Comparison of ENCODE assay signal across 8 cellular contexts in genomic region chr11:47848636-47849155, GRCh38. TPM values are rescaled to one million over a fixed set of nuclear protein-coding genes. Genes with fewer than 3 reads are reported as not detected.
DNase-seq lines count a peak whose midpoint lies in the region; ATAC-seq and TF ChIP-seq lines count a peak whose summit lies in the region.

No MANE protein-coding gene starts in this region.

- H3F3A ChIP-seq in GM23248 (ENCODE audit: insufficient read depth): no peaks in the 10 kb centered on the region

- peak overlapping the region; percentile 52 for H3K27ac ChIP-seq in GM23248
- peak overlapping the region; percentile 72 for H3K27ac ChIP-seq in iPS-18a (ENCODE audit: low read length)

- H3K9ac ChIP-seq in GM23248 (peak overlapping the region; percentile 85), iPS-18a (ENCODE audit: low read length) (peak overlapping the region; percentile 100)

- no peaks in the 10 kb centered on the region for H3K36me3 ChIP-seq in GM23248 (ENCODE audit: low read depth)
- H3K36me3 ChIP-seq in iPS-18a (ENCODE audit: control insufficient read depth, low read depth, low read length): peaks cover 26% of the 10 kb centered on the region

- H2AFZ ChIP-seq in GM23248: peak overlapping the region; percentile 98

- H3K4me2 ChIP-seq in GM23248 (ENCODE audit: unreplicated experiment): peak overlapping the region; percentile 78

- peaks cover 21% of the 10 kb centered on the region for H3K4me1 Mint-ChIP-seq in CD14-positive monocyte
- peaks cover 44% of the 10 kb centered on the region for H3K4me1 Mint-ChIP-seq in stimulated activated naive CD8-positive, alpha-beta T cell treated with anti-CD3 and anti-CD28 coated beads, Interleukin-15, amount 100 ng/mL, for 72 hours

- no peaks in the 10 kb centered on the region for H4K20me1 ChIP-seq in GM23248 (ENCODE audit: insufficient read depth)

- in situ Hi-C loops in GM23248 (cut with MboI): loop anchor here (10.0 kb wide), 1 partner anchor 76 kb away; no protein-coding TSS in a partner anchor

- no peaks in the 10 kb centered on the region for H3K9me3 ChIP-seq in GM23248 (ENCODE audit: low read depth)
- H3K9me3 ChIP-seq in iPS-18a (ENCODE audit: control insufficient read depth, low read depth, low read length): no peaks in the 10 kb centered on the region

- H3K9me3 Mint-ChIP-seq in CD14-positive monocyte: no peaks in the 10 kb centered on the region
- no peaks in the 10 kb centered on the region for H3K9me3 Mint-ChIP-seq in stimulated activated naive CD8-positive, alpha-beta T cell treated with anti-CD3 and anti-CD28 coated beads, Interleukin-15, amount 100 ng/mL, for 72 hours

- H3K36me3 Mint-ChIP-seq in CD14-positive monocyte: peaks cover 8 to 14% of the 10 kb centered on the region in 2 donors

- H3K4me3 ChIP-seq in GM23248 (peak overlapping the region; percentile 92), WI38 (ENCODE audit: low read depth, low read length) (peak overlapping the region; percentile 99), iPS-18a (ENCODE audit: low read length) (peak overlapping the region; percentile 98)

- H3K9me2 ChIP-seq in GM23248 (ENCODE audit: insufficient read depth): no peaks in the 10 kb centered on the region

- DNase-seq in CD14-positive monocyte (ENCODE audit: low spot score) (no peak), GM23248 (peak; percentile 20), NCI-H187 treated with DMSO at 0.1 percent for 48 hours (lab: John Stamatoyannopoulos, UW) (no peak), C1 segment of cervical spinal cord (lab: John Stamatoyannopoulos, UW) (no peak)
- DNase-seq in stimulated activated naive CD8-positive, alpha-beta T cell treated with anti-CD3 and anti-CD28 coated beads, Interleukin-15, amount 100 ng/mL, for 72 hours: no peak

- H3K4me1 ChIP-seq in GM23248 (ENCODE audit: insufficient read depth): peaks cover 12% of the 10 kb centered on the region
- peaks cover 11% of the 10 kb centered on the region for H3K4me1 ChIP-seq in iPS-18a (ENCODE audit: control insufficient read depth, low read depth, low read length)

- 1 to 2% methylated on average over 17 to 22 of the region's 22 CpGs for WGBS in GM23248 (ENCODE audit: low coverage in 1 of 2, low lambda C conversion rate in 2 of 2, missing lambda C conversion rate in 2 of 2), 2 experiments

- H3K4me3 Mint-ChIP-seq in CD14-positive monocyte: peak overlapping the region; percentile 94 to 99
- H3K4me3 Mint-ChIP-seq in stimulated activated naive CD8-positive, alpha-beta T cell treated with anti-CD3 and anti-CD28 coated beads, Interleukin-15, amount 100 ng/mL, for 72 hours: peak overlapping the region; percentile 93 to 98

- H3K79me2 ChIP-seq in GM23248 (ENCODE audit: insufficient read depth): peaks cover 43% of the 10 kb centered on the region

- ATAC-seq in stimulated activated naive CD8-positive, alpha-beta T cell treated with anti-CD3 and anti-CD28 coated beads, Interleukin-15, amount 100 ng/mL, for 72 hours: peak; percentile 46
- no peak for ATAC-seq in HG03469 (IDR thresholded peaks at IDR 0.05; ENCODE audit: unreplicated experiment)

- TF ChIP-seq CTCF in CD14-positive monocyte (IDR thresholded peaks at IDR 0.05): no peak
- no peak for TF ChIP-seq CTCF in WI38 (IDR thresholded peaks at IDR 0.05; ENCODE audit: low read depth, low read length)

- peaks cover 0 to 2% (median 0%) of the 10 kb centered on the region in 3 donors for H3K27me3 Mint-ChIP-seq in CD14-positive monocyte (ENCODE audit: low read depth in 3 of 3)
- no peaks in the 10 kb centered on the region for H3K27me3 Mint-ChIP-seq in stimulated activated naive CD8-positive, alpha-beta T cell treated with anti-CD3 and anti-CD28 coated beads, Interleukin-15, amount 100 ng/mL, for 72 hours

- intact Hi-C loops in CD14-positive monocyte (cut with micrococcal nuclease): loop anchor here (2.0 to 5.0 kb wide), 2 partner anchors 259 to 262 kb away; no protein-coding TSS in a partner anchor

- H3K27me3 ChIP-seq in GM23248 (replicated peaks; ENCODE audit: insufficient read depth) (no peaks in the 10 kb centered on the region), iPS-18a (ENCODE audit: control insufficient read depth, insufficient read depth, low read length) (no peaks in the 10 kb centered on the region)

- peak overlapping the region; percentile 95 to 99 (median 97) for H3K27ac Mint-ChIP-seq in CD14-positive monocyte
- H3K27ac Mint-ChIP-seq in stimulated activated naive CD8-positive, alpha-beta T cell treated with anti-CD3 and anti-CD28 coated beads, Interleukin-15, amount 100 ng/mL, for 72 hours: peak overlapping the region; percentile 98 to 99

RNA-seq across cellular contexts. Expression of gene NUP160, which starts 0.5 kb away (rescaled TPM):
- polyA plus RNA-seq in CD14-positive monocyte (10 to 100 TPM; 10.6 to 10.9 TPM), GM23248 (2016; fragmentation: Nextera tagmentation; extraction: Ambion mirVana) (18.0 and 19.5 TPM in 2 replicates)
- total RNA-seq in GM23248 (2014; rRNA removed; shearing (Covaris generic)): 21.0 and 23.1 TPM in 2 replicates
